21 cellular contexts compared by ENCODE assay signal in the genomic region with DNA sequence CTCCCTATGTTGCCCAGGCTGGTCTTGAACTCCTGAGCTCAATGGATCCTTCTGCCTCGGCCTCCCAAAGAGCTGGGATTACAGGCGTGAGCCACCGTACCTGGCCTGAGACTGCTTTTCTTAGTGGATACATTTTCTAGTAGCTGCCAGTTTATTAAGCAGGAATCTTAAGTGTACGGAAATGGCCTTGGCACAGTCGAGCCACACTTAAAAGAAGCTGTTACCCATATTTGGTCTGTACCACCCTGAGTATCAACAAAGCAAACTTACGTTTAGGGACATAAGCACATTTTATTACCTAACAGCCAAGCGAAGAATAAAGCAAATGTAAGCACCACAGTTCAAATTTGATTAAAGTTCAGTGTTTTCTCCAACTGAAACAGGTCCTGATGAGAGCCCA. TPM values are rescaled to one million over a fixed set of nuclear protein-coding genes. Genes with fewer than 3 reads are reported as not detected.
DNase-seq lines count a peak whose midpoint lies in the region; ATAC-seq and TF ChIP-seq lines count a peak whose summit lies in the region.
"Had no signal": no experiment of that assay in that cellular context is flagged by ENCODE, and none has a peak within 500 bp of the region (broad histone marks: within the 10 kb centered on the region; RNA-seq: fewer than 3 reads in every experiment).

No MANE protein-coding gene starts in this region.

- no peak overlapping the region for H3K9ac ChIP-seq in rectal smooth muscle tissue (ENCODE audit: low read length)

- H3K4me1 ChIP-seq in rectal smooth muscle tissue (ENCODE audit: control insufficient read depth, insufficient read depth, low read length) (peaks cover 3% of the 10 kb centered on the region), transverse colon (peaks cover 0 to 13% (median 8%) of the 10 kb centered on the region in 4 donors)

- H3K4me3 ChIP-seq in rectal smooth muscle tissue (ENCODE audit: low read length), result no peak overlapping the region
- H3K4me3 ChIP-seq in transverse colon, result no peak overlapping the region

- WGBS in transverse colon (ENCODE audit: low coverage in 1 of 2), 2 donors, result 46 to 64% methylated on average over 5 to 7 of the region's 7 CpGs

- intact Hi-C loops in transverse colon (cut with DNase I; ENCODE audit: low total_unique reads), result no loop called here

- DNase-seq in caudate nucleus (lab: John Stamatoyannopoulos, UW), result peak in 1 of 61 donors; percentile 8
- DNase-seq in transverse colon, result peak; percentile 28
- no peak for DNase-seq in hepatic stellate cell (ENCODE audit: low spot score)
- no peak for DNase-seq in UCSD-AML1 (lab: John Stamatoyannopoulos, UW; ENCODE audit: unreplicated experiment)
- no peak for DNase-seq in MV-4-11 (lab: John Stamatoyannopoulos, UW)
- DNase-seq: DMS53, EL, GF-D8, H7, Karpas-422, NCI-H1048, NCI-H1417 treated with DMSO at 0.1 percent for 48 hours, NCI-H187 treated with DMSO at 0.1 percent for 48 hours, NCI-H2107, NCI-H446 treated with DMSO at 0.1 percent for 48 hours, NCI-H526 treated with DMSO at 0.1 percent for 48 hours had no signal

- no peaks in the 10 kb centered on the region for H3K9me3 ChIP-seq in transverse colon

- TF ChIP-seq POLR2A in transverse colon (IDR thresholded peaks at IDR 0.05), result no peak

- H3K36me3 ChIP-seq in rectal smooth muscle tissue (ENCODE audit: control insufficient read depth, insufficient read depth, low read length) (no peaks in the 10 kb centered on the region), transverse colon (no peaks in the 10 kb centered on the region)

- in situ Hi-C loops in transverse colon (cut with MboI; ENCODE audit: low pct_ligation_motif_present in 1 of 4, low pct_unique_long_range_greater_than_20kb in 1 of 4, low sequenced_read_pairs in 3 of 4), result loop anchor here in 2 of 4 donors (10.0 to 25.0 kb wide), 3 partner anchors 211 to 411 kb away; no protein-coding TSS in a partner anchor

- no peak for ATAC-seq in GM18861 (IDR thresholded peaks at IDR 0.05; ENCODE audit: unreplicated experiment)
- ATAC-seq: Right ventricle myocardium inferior had no signal

- no peaks in the 10 kb centered on the region for H3K27me3 ChIP-seq in layer of hippocampus (ENCODE audit: control insufficient read depth, insufficient read depth, low read length)
- no peaks in the 10 kb centered on the region for H3K27me3 ChIP-seq in rectal smooth muscle tissue (ENCODE audit: control insufficient read depth, insufficient read depth, low read length)
- no peaks in the 10 kb centered on the region for H3K27me3 ChIP-seq in transverse colon

- no peak for TF ChIP-seq EP300 in transverse colon (IDR thresholded peaks at IDR 0.05; ENCODE audit: low read depth)

- no peak for TF ChIP-seq CTCF in transverse colon (IDR thresholded peaks at IDR 0.05)

- peak overlapping the region; percentile 53 for H3K27ac ChIP-seq in caudate nucleus (ENCODE audit: low read depth, low read length)
- peak overlapping the region; percentile 46 for H3K27ac ChIP-seq in layer of hippocampus (ENCODE audit: low read depth, low read length)
- H3K27ac ChIP-seq in rectal smooth muscle tissue (ENCODE audit: low read depth, low read length), result peak overlapping the region; percentile 45
- H3K27ac ChIP-seq in transverse colon, result peak overlapping the region; percentile 24 to 73 (median 51)
- H3K27ac ChIP-seq: C4-2B had no signal

RNA-seq across cellular contexts. Expression of gene NR2C1, which starts 50.7 kb away (rescaled TPM):
- total RNA-seq in transverse colon, result 100 to 1,000 TPM in 1 of 4 donors, 10 to 100 TPM in 3; 25.1 to 157 (median 46.0) TPM
